8 cellular contexts compared by ENCODE assay signal in genomic region chr3:36380171-36381031, GRCh38. TPM values are rescaled to one million over a fixed set of nuclear protein-coding genes. Genes with fewer than 3 reads are reported as not detected.
DNase-seq lines count a peak whose midpoint lies in the region; ATAC-seq and TF ChIP-seq lines count a peak whose summit lies in the region.

STAC (plus strand) TSS chr3:36380504; CDS start chr3:36380644, 140 bp downstream.

- ATAC-seq in GM18867 (IDR thresholded peaks at IDR 0.05; ENCODE audit: unreplicated experiment) = peak; percentile 57
- peak; percentile 86 for ATAC-seq in aorta (ENCODE audit: low FRiP score)
- no peak for ATAC-seq in HG02973 (IDR thresholded peaks at IDR 0.05; ENCODE audit: unreplicated experiment)

- WGBS in endodermal cell (ENCODE audit: insufficient coverage in 1 of 2, insufficient read length in 1 of 2), 2 experiments = 3% methylated on average over 11 to 76 of the region's 76 CpGs
- WGBS in aorta, 2 donors = 1% methylated on average over 58 to 76 of the region's 76 CpGs

- H3K9ac ChIP-seq in endodermal cell (ENCODE audit: extremely low read depth, low read length, poor library complexity, severe bottlenecking) = no peak within 1 kb of the TSS

- H3K27me3 ChIP-seq in endodermal cell (ENCODE audit: control insufficient read depth, insufficient read depth, low read length, poor library complexity, severe bottlenecking) = peaks cover 44% of the 10 kb centered on the region
- no peaks in the 10 kb centered on the region for H3K27me3 ChIP-seq in muscle layer of duodenum (ENCODE audit: low read depth, low read length)
- H3K27me3 ChIP-seq in aorta (ENCODE audit: control insufficient read depth in 1 of 2, insufficient read depth in 2 of 2, low read length in 1 of 2) = no peaks in the 10 kb centered on the region
- peaks cover 5% of the 10 kb centered on the region for H3K27me3 ChIP-seq in CD4-positive, alpha-beta memory T cell (ENCODE audit: insufficient read depth, low read length)

- H3K27ac ChIP-seq in endodermal cell (ENCODE audit: low read depth, low read length) (no peak within 1 kb of the TSS), muscle layer of duodenum (ENCODE audit: low read length) (no peak within 1 kb of the TSS), aorta (ENCODE audit: low read depth in 1 of 2, low read length in 2 of 2) (no peak within 1 kb of the TSS)
- no peak within 1 kb of the TSS for H3K27ac ChIP-seq in CD4-positive, alpha-beta memory T cell (ENCODE audit: low read depth, low read length)

- peak within 1 kb of the TSS; percentile 63 for H3K4me3 Mint-ChIP-seq in endodermal cell
- H3K4me3 Mint-ChIP-seq in CD4-positive, alpha-beta memory T cell = peak within 1 kb of the TSS in 1 of 8 donors; percentile 2

- no peaks in the 10 kb centered on the region for H3K36me3 Mint-ChIP-seq in endodermal cell (ENCODE audit: low read depth)
- no peaks in the 10 kb centered on the region for H3K36me3 Mint-ChIP-seq in CD4-positive, alpha-beta memory T cell

- H3K36me3 ChIP-seq in endodermal cell (ENCODE audit: control insufficient read depth, insufficient read depth, low read length) (no peaks in the 10 kb centered on the region), muscle layer of duodenum (ENCODE audit: control insufficient read depth in 1 of 2, insufficient read depth in 2 of 2, low read length in 2 of 2) (no peaks in the 10 kb centered on the region), aorta (ENCODE audit: control insufficient read depth in 1 of 2, insufficient read depth in 2 of 2, low read length in 1 of 2) (no peaks in the 10 kb centered on the region)
- no peaks in the 10 kb centered on the region for H3K36me3 ChIP-seq in CD4-positive, alpha-beta memory T cell (ENCODE audit: insufficient read depth, low read length)

- DNase-seq in AG04449 (ENCODE audit: low read depth, low spot score) (no peak), RPMI7951 (ENCODE audit: low read depth) (peak; percentile 53), endodermal cell (peak; percentile 86), aorta (peak; percentile 58 to 85)
- no peak for DNase-seq in CD4-positive, alpha-beta memory T cell

- H3K9me3 ChIP-seq in endodermal cell (ENCODE audit: control insufficient read depth, low read length) (no peaks in the 10 kb centered on the region), muscle layer of duodenum (ENCODE audit: control insufficient read depth in 1 of 2, low read length in 2 of 2) (no peaks in the 10 kb centered on the region), aorta (ENCODE audit: control insufficient read depth, low read length) (no peaks in the 10 kb centered on the region)
- no peaks in the 10 kb centered on the region for H3K9me3 ChIP-seq in CD4-positive, alpha-beta memory T cell (ENCODE audit: control insufficient read depth in 1 of 2, low read length in 2 of 2)

- CTCF ChIA-PET in AG04449 (lab: Yijun Ruan, JAX) = no interaction called here
- CTCF ChIA-PET in CD4-positive, alpha-beta memory T cell (lab: Charles Lee; ENCODE audit: partially characterized antibody) = no interaction called here

- no peak within 1 kb of the TSS for H3K27ac Mint-ChIP-seq in endodermal cell
- H3K27ac Mint-ChIP-seq in CD4-positive, alpha-beta memory T cell = no peak within 1 kb of the TSS

- peaks cover 48% of the 10 kb centered on the region for H3K27me3 Mint-ChIP-seq in endodermal cell (ENCODE audit: insufficient read depth)
- peaks cover 18 to 23% of the 10 kb centered on the region in 2 donors for H3K27me3 Mint-ChIP-seq in CD4-positive, alpha-beta memory T cell

- POLR2A ChIA-PET in AG04449 (lab: Yijun Ruan, JAX) = no interaction called here
- POLR2A ChIA-PET in CD4-positive, alpha-beta memory T cell (lab: Charles Lee; ENCODE audit: partially characterized antibody) = no interaction called here

- H3K4me3 ChIP-seq in AG04449 (ENCODE audit: low read depth, low read length) = peak within 1 kb of the TSS; percentile 63
- peak within 1 kb of the TSS; percentile 76 for H3K4me3 ChIP-seq in endodermal cell (ENCODE audit: low read length)
- H3K4me3 ChIP-seq in muscle layer of duodenum (ENCODE audit: low read depth in 1 of 2, low read length in 2 of 2) = peak within 1 kb of the TSS; percentile 42 to 70
- H3K4me3 ChIP-seq in aorta (ENCODE audit: low read length in 2 of 2) = peak within 1 kb of the TSS; percentile 22 to 73
- no peak within 1 kb of the TSS for H3K4me3 ChIP-seq in CD4-positive, alpha-beta memory T cell (ENCODE audit: low read length in 2 of 2)

- no peak for TF ChIP-seq CTCF in AG04449 (IDR thresholded peaks at IDR 0.05; ENCODE audit: insufficient read depth, low read length, missing control alignments)
- TF ChIP-seq CTCF in endodermal cell (conservative IDR thresholded peaks at IDR 0.05) = no peak

- peaks cover 8% of the 10 kb centered on the region for H3K4me1 Mint-ChIP-seq in endodermal cell
- H3K4me1 Mint-ChIP-seq in CD4-positive, alpha-beta memory T cell = peaks cover 0 to 7% (median 0%) of the 10 kb centered on the region in 4 donors

- H3K4me1 ChIP-seq in endodermal cell (ENCODE audit: control insufficient read depth, insufficient read depth, low read length) = no peaks in the 10 kb centered on the region
- H3K4me1 ChIP-seq in muscle layer of duodenum (ENCODE audit: control insufficient read depth in 1 of 2, insufficient read depth in 2 of 2, low read length in 2 of 2) = peaks cover 0 to 10% of the 10 kb centered on the region in 2 donors
- H3K4me1 ChIP-seq in aorta (ENCODE audit: control insufficient read depth in 1 of 2, insufficient read depth in 2 of 2, low read length in 2 of 2) = peaks cover 2% of the 10 kb centered on the region in 2 donors
- no peaks in the 10 kb centered on the region for H3K4me1 ChIP-seq in CD4-positive, alpha-beta memory T cell (ENCODE audit: insufficient read depth, low read length)

- H3K9me3 Mint-ChIP-seq in endodermal cell = no peaks in the 10 kb centered on the region
- H3K9me3 Mint-ChIP-seq in CD4-positive, alpha-beta memory T cell = peaks cover 0 to 5% (median 0%) of the 10 kb centered on the region in 8 donors

- intact Hi-C loops in aorta (cut with DNase I) = loop anchor here (5.0 to 10.0 kb wide), 3 partner anchors 54 to 264 kb away; no protein-coding TSS in a partner anchor
- intact Hi-C loops in CD4-positive, alpha-beta memory T cell (cut with micrococcal nuclease) = no loop called here

RNA-seq across cellular contexts. Expression of gene STAC, which starts in this region (rescaled TPM):
- 3.7 and 3.9 TPM in 2 replicates for total RNA-seq in RPMI7951 (2014; rRNA removed; shearing (Covaris generic))
- total RNA-seq in endodermal cell (1 to 10 TPM in 1 of 2 donors, under 1 TPM in 1; 0.80 to 1.2 TPM), aorta (10 to 100 TPM; 12.5 to 14.2 TPM)
- polyA plus RNA-seq in endodermal cell (2013, experiment 1 of 2) = 4.4 TPM
- 4.4 TPM for polyA plus RNA-seq in endodermal cell (2013, experiment 2 of 2)
- 10 to 100 TPM in 1 of 2 donors, 1 to 10 TPM in 1; 9.1 to 11.5 TPM for polyA plus RNA-seq in aorta
- total RNA-seq in CD4-positive, alpha-beta memory T cell = not detected
- polyA plus RNA-seq in CD4-positive, alpha-beta memory T cell = not detected

Comparison
In these comparisons a context has a peak if more than half of its experiments do, and no peak if none do; other contexts are left out.
1. RNA of gene STAC (polyA plus RNA-seq): 9.1 to 11.5 TPM in aorta; not detected in CD4-positive, alpha-beta memory T cell; every median in the first group is over 10 times any median in the second.
2. DNase-seq: peak in RPMI7951 (single experiment), endodermal cell (single experiment) and aorta (2 of 2); none in AG04449 (single experiment) and CD4-positive, alpha-beta memory T cell (0 of 5).
3. H3K4me3 ChIP-seq: peak in AG04449 (single experiment), endodermal cell (single experiment), muscle layer of duodenum (2 of 2) and aorta (2 of 2); none in CD4-positive, alpha-beta memory T cell (0 of 2).